Comparison of ENCODE assay signal across 25 cellular contexts in the genomic region with DNA sequence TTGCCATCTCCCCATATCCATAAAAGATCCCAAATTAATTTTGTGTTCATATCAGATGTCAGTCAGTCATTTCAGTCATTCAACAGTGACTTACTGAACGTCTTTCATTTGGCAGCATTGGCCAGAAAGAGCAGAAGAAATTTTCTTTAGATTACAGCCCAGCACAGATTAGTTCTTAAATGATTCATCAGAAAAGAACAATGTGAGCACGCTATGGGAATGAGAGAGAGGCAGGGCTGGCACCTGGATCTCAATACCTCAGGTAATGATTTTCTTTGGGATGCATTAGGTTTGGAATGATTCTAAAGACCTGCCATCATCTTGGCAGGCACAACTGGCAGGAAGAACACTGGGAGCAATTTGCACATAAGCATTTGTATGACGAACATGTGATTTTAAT. TPM values are rescaled to one million over a fixed set of nuclear protein-coding genes. Genes with fewer than 3 reads are reported as not detected.
DNase-seq lines count a peak whose midpoint lies in the region; ATAC-seq, FAIRE-seq and TF ChIP-seq lines count a peak whose summit lies in the region.
"Had no signal": no experiment of that assay in that cellular context is flagged by ENCODE, and none has a peak within 500 bp of the region (broad histone marks: within the 10 kb centered on the region; RNA-seq: fewer than 3 reads in every experiment).

No MANE protein-coding gene starts in this region.

- no peak overlapping the region for H3K27ac Mint-ChIP-seq in type B pancreatic cell
- H3K27ac Mint-ChIP-seq: activated CD4-positive, alpha-beta T cell treated with anti-CD3 and anti-CD28 coated beads for 36 hours; activated naive CD8-positive, alpha-beta T cell treated with anti-CD3 and anti-CD28 coated beads for 36 hours; B cell; stimulated activated naive CD8-positive, alpha-beta T cell treated with anti-CD3 and anti-CD28 coated beads, Interleukin-15, amount 100 ng/mL, for 72 hours; T-helper 17 cell had no signal

- H3K79me2 ChIP-seq in HepG2 (ENCODE audit: insufficient read depth, low read length) = no peaks in the 10 kb centered on the region
- no peaks in the 10 kb centered on the region for H3K79me2 ChIP-seq in mesendoderm (ENCODE audit: control insufficient read depth, insufficient read depth, low read length)

- H3K79me1 ChIP-seq in mesendoderm (ENCODE audit: low read length) = no peaks in the 10 kb centered on the region

- H3K27me3 Mint-ChIP-seq in type B pancreatic cell = no peaks in the 10 kb centered on the region
- H3K27me3 Mint-ChIP-seq: B cell; stimulated activated naive CD8-positive, alpha-beta T cell treated with anti-CD3 and anti-CD28 coated beads, Interleukin-15, amount 100 ng/mL, for 72 hours had no signal

- H2AK5ac ChIP-seq in mesendoderm (ENCODE audit: low read length) = no peak overlapping the region

- DNase-seq in right lobe of liver (no peak), HepG2 (ENCODE audit: low spot score) (no peak), dermis blood vessel endothelial cell (peak; percentile 43), mesendoderm (no peak), type B pancreatic cell (ENCODE audit: extremely low spot score, unreplicated experiment) (no peak), RCC 7860 (ENCODE audit: low spot score) (no peak)
- no peak for DNase-seq in effector memory CD4-positive, alpha-beta T cell
- DNase-seq: activated CD4-positive, alpha-beta T cell treated with anti-CD3 and anti-CD28 coated beads for 36 hours; activated effector memory CD4-positive, alpha-beta T cell treated with anti-CD3 and anti-CD28 coated beads, Interleukin-2, amount 50 U/mL, for 16 hours; activated naive CD8-positive, alpha-beta T cell treated with anti-CD3 and anti-CD28 coated beads for 36 hours; activated T-cell treated with anti-CD3 and anti-CD28 coated beads, Interleukin-2, amount 50 U/mL, for 1 hour; DMS153; KBM-7; MG63; NCI-H2029 treated with DMSO at 0.1 percent for 48 hours; NCI-H226; NCI-H748 treated with DMSO at 0.1 percent for 48 hours; psoas muscle; stimulated activated CD8-positive, alpha-beta memory T cell treated with anti-CD3 and anti-CD28 coated beads, Interleukin-4, amount 100 ng/mL, for 48 hours; stimulated activated naive CD8-positive, alpha-beta T cell treated with anti-CD3 and anti-CD28 coated beads, Interleukin-15, amount 100 ng/mL, for 72 hours; T-helper 17 cell had no signal

- no peak overlapping the region for H4K8ac ChIP-seq in mesendoderm (ENCODE audit: low read depth, low read length)

- WGBS in right lobe of liver (ENCODE audit: insufficient coverage, low coverage, low lambda C conversion rate, missing lambda C conversion rate) = 48% methylated on average over 3 of the region's 3 CpGs
- WGBS in HepG2 (ENCODE audit: low lambda C conversion rate) = 16% methylated on average over 3 of the region's 3 CpGs
- no CpG with 5 or more reads among the region's 3 CpGs for WGBS in mesendoderm (ENCODE audit: extremely low coverage, insufficient coverage, low lambda C conversion rate)

- no peak overlapping the region for H2BK15ac ChIP-seq in mesendoderm (replicated peaks; ENCODE audit: low read depth)

- H3K27me3 ChIP-seq in right lobe of liver (no peaks in the 10 kb centered on the region), HepG2 (ENCODE audit: control insufficient read depth in 1 of 2, insufficient read depth in 2 of 2, low read length in 2 of 2) (no peaks in the 10 kb centered on the region), mesendoderm (ENCODE audit: insufficient read depth, low read length, poor library complexity) (no peaks in the 10 kb centered on the region)
- no peaks in the 10 kb centered on the region for H3K27me3 ChIP-seq in effector memory CD4-positive, alpha-beta T cell (replicated peaks; ENCODE audit: control insufficient read depth, insufficient read depth, low read length, poor library complexity, severe bottlenecking)
- H3K27me3 ChIP-seq: MG63, tibial nerve had no signal

- no peak overlapping the region for H3K4me2 ChIP-seq in HepG2 (ENCODE audit: low read depth, low read length)
- no peak overlapping the region for H3K4me2 ChIP-seq in mesendoderm (ENCODE audit: low read length)

- FAIRE-seq in HepG2 (lab: Jason Lieb, UNC) = no peak
- no peak for FAIRE-seq in RCC 7860 (lab: Jason Lieb, UNC)

- no peaks in the 10 kb centered on the region for H3K36me3 ChIP-seq in right lobe of liver
- no peaks in the 10 kb centered on the region for H3K36me3 ChIP-seq in HepG2 (replicated peaks in 1 of 2; ENCODE audit: control insufficient read depth in 1 of 2, insufficient read depth in 2 of 2, low read length in 2 of 2)
- no peaks in the 10 kb centered on the region for H3K36me3 ChIP-seq in mesendoderm (ENCODE audit: control insufficient read depth, insufficient read depth, low read length)
- H3K36me3 ChIP-seq in effector memory CD4-positive, alpha-beta T cell (ENCODE audit: control insufficient read depth, insufficient read depth, low read length) = no peaks in the 10 kb centered on the region

- H3K4ac ChIP-seq in mesendoderm (ENCODE audit: low read depth, low read length) = no peak overlapping the region

- no peaks in the 10 kb centered on the region for H4K20me1 ChIP-seq in HepG2 (ENCODE audit: insufficient read depth, low read length)

- H2BK5ac ChIP-seq in mesendoderm (ENCODE audit: low read length) = no peak overlapping the region

- H3K36me3 Mint-ChIP-seq in type B pancreatic cell = peaks cover 15% of the 10 kb centered on the region
- H3K36me3 Mint-ChIP-seq: activated naive CD8-positive, alpha-beta T cell treated with anti-CD3 and anti-CD28 coated beads for 36 hours had no signal

- no peaks in the 10 kb centered on the region for H3K4me1 ChIP-seq in right lobe of liver
- peaks cover 9% of the 10 kb centered on the region; the same call in 1 of the 2 replicates for H3K4me1 ChIP-seq in HepG2 (ENCODE audit: insufficient read depth, low read length)
- H3K4me1 ChIP-seq in mesendoderm (ENCODE audit: control insufficient read depth, low read depth, low read length) = peaks cover 2% of the 10 kb centered on the region
- no peaks in the 10 kb centered on the region for H3K4me1 ChIP-seq in effector memory CD4-positive, alpha-beta T cell (ENCODE audit: control insufficient read depth, insufficient read depth, low read length, poor library complexity, severe bottlenecking)
- H3K4me1 ChIP-seq: psoas muscle had no signal

- H2BK120ac ChIP-seq in mesendoderm (ENCODE audit: low read depth, low read length) = peak overlapping the region; percentile 24

- H3K56ac ChIP-seq in mesendoderm (ENCODE audit: low read length) = no peak overlapping the region

- no peak overlapping the region for H4K5ac ChIP-seq in mesendoderm (ENCODE audit: low read length)

- no peak for TF ChIP-seq CTCF in right lobe of liver (IDR thresholded peaks at IDR 0.05)
- TF ChIP-seq CTCF in HepG2 (CRISPR knock-in tag; IDR thresholded peaks at IDR 0.05) = no peak
- TF ChIP-seq CTCF in type B pancreatic cell (conservative IDR thresholded peaks at IDR 0.05) = no peak

- H3K4me3 Mint-ChIP-seq in type B pancreatic cell = no peak overlapping the region
- H3K4me3 Mint-ChIP-seq: activated CD4-positive, alpha-beta T cell treated with anti-CD3 and anti-CD28 coated beads for 36 hours; activated naive CD8-positive, alpha-beta T cell treated with anti-CD3 and anti-CD28 coated beads for 36 hours; B cell; stimulated activated naive CD8-positive, alpha-beta T cell treated with anti-CD3 and anti-CD28 coated beads, Interleukin-15, amount 100 ng/mL, for 72 hours; T-helper 17 cell had no signal

- no peak overlapping the region for H3K23ac ChIP-seq in mesendoderm (ENCODE audit: low read length)

- H3K9ac ChIP-seq in HepG2 (ENCODE audit: insufficient read depth, low read depth, low read length) (no peak overlapping the region), mesendoderm (ENCODE audit: low read length) (no peak overlapping the region)

- no peak for TF ChIP-seq RAD21 in HepG2 (CRISPR knock-in tag; IDR thresholded peaks at IDR 0.05)

- BruUV-seq in HepG2 (replicated peaks; lab: Mats Ljungman, UMichigan) = no TSS peak

- H3K27ac ChIP-seq in right lobe of liver (peak overlapping the region in 2 of 3 donors; percentile 5 to 23), HepG2 (ENCODE audit: extremely low read length, insufficient read depth, low read length) (no peak overlapping the region), mesendoderm (ENCODE audit: low read depth, low read length) (peak overlapping the region; percentile 26)
- H3K27ac ChIP-seq in effector memory CD4-positive, alpha-beta T cell (ENCODE audit: insufficient read depth, low read length, poor library complexity, severe bottlenecking) = no peak overlapping the region
- H3K27ac ChIP-seq: psoas muscle had no signal

- CTCF ChIA-PET in HepG2 (lab: Yijun Ruan, JAX; ENCODE audit: low intra/inter-chr PET ratio, low total read pairs) = no interaction called here

- H3K9me3 Mint-ChIP-seq in type B pancreatic cell = no peaks in the 10 kb centered on the region
- H3K9me3 Mint-ChIP-seq: activated naive CD8-positive, alpha-beta T cell treated with anti-CD3 and anti-CD28 coated beads for 36 hours; stimulated activated naive CD8-positive, alpha-beta T cell treated with anti-CD3 and anti-CD28 coated beads, Interleukin-15, amount 100 ng/mL, for 72 hours had no signal

- H3K4me1 Mint-ChIP-seq in type B pancreatic cell (ENCODE audit: unreplicated experiment) = peaks cover 14% of the 10 kb centered on the region
- H3K4me1 Mint-ChIP-seq: activated CD4-positive, alpha-beta T cell treated with anti-CD3 and anti-CD28 coated beads for 36 hours; activated naive CD8-positive, alpha-beta T cell treated with anti-CD3 and anti-CD28 coated beads for 36 hours; B cell; stimulated activated naive CD8-positive, alpha-beta T cell treated with anti-CD3 and anti-CD28 coated beads, Interleukin-15, amount 100 ng/mL, for 72 hours; T-helper 17 cell had no signal

- no peak for TF ChIP-seq POLR2A in right lobe of liver (IDR thresholded peaks at IDR 0.05)
- TF ChIP-seq POLR2A in HepG2 (IDR thresholded peaks at IDR 0.05; ENCODE audit: insufficient read depth in 1 of 2, low read depth in 2 of 2, low read length in 2 of 2) = no peak

- peak overlapping the region; percentile 52 for H3K18ac ChIP-seq in mesendoderm (ENCODE audit: low read length)

- H3K4me3 ChIP-seq in right lobe of liver = no peak overlapping the region
- H3K4me3 ChIP-seq in HepG2 (replicated peaks in 1 of 3; ENCODE audit: insufficient read depth in 1 of 3, low read depth in 2 of 3, low read length in 3 of 3) = no peak overlapping the region
- H3K4me3 ChIP-seq in mesendoderm (ENCODE audit: low read length) = no peak overlapping the region
- no peak overlapping the region for H3K4me3 ChIP-seq in effector memory CD4-positive, alpha-beta T cell (ENCODE audit: insufficient read depth, low read depth, low read length, poor library complexity, severe bottlenecking)
- H3K4me3 ChIP-seq: MG63, psoas muscle, SK-N-MC, tibial nerve had no signal

- intact Hi-C loops in right lobe of liver (cut with DNase I) (no loop called here), HepG2 (cut with micrococcal nuclease; ENCODE audit: unreplicated experiment) (no loop called here)

- ATAC-seq in right lobe of liver (no peak), HepG2 (no peak), GM19452 (IDR thresholded peaks at IDR 0.05; ENCODE audit: unreplicated experiment) (no peak)
- ATAC-seq: activated CD4-positive, alpha-beta T cell treated with anti-CD3 and anti-CD28 coated beads for 36 hours; psoas muscle; stimulated activated naive CD8-positive, alpha-beta T cell treated with anti-CD3 and anti-CD28 coated beads, Interleukin-15, amount 100 ng/mL, for 72 hours; T-helper 17 cell had no signal

- no peak overlapping the region for H2AFZ ChIP-seq in HepG2 (ENCODE audit: low read length)

- POLR2A ChIA-PET in HepG2 (lab: Yijun Ruan, JAX) = no interaction called here

- TF ChIP-seq EP300 in HepG2 (IDR thresholded peaks at IDR 0.05; ENCODE audit: low read depth in 2 of 2, low read length in 2 of 2) = no peak
- no peak for TF ChIP-seq EP300 in HepG2 (CRISPR knock-in tag; IDR thresholded peaks at IDR 0.05; ENCODE audit: borderline replicate concordance)

- in situ Hi-C loops in HepG2 (cut with HindIII; ENCODE audit: extremely low pct_ligation_motif_present, low pct_unique_long_range_greater_than_20kb) = no loop called here

- H3K9me3 ChIP-seq in right lobe of liver = no peaks in the 10 kb centered on the region
- no peaks in the 10 kb centered on the region for H3K9me3 ChIP-seq in HepG2 (ENCODE audit: low read length)
- no peaks in the 10 kb centered on the region for H3K9me3 ChIP-seq in effector memory CD4-positive, alpha-beta T cell (ENCODE audit: control insufficient read depth, low read length)
- H3K9me3 ChIP-seq: MG63, psoas muscle, tibial nerve had no signal

RNA-seq across cellular contexts. Expression of gene FBN1, which starts 41.6 kb away (rescaled TPM):
- total RNA-seq in right lobe of liver (10 to 100 TPM in 2 of 6 experiments, 1 to 10 TPM in 4; 1.7 to 12.0 (median 8.7) TPM), HepG2 (2016; rRNA removed; fragmentation: Illumina TruSeq; extraction: Trizol) (1.7 and 3.0 TPM in 2 replicates), dermis blood vessel endothelial cell (122 and 163 TPM in 2 replicates), type B pancreatic cell (ENCODE audit: low replicate concordance) (7.9 and 58.4 TPM in 2 replicates)
- 0.26 and 0.71 TPM in 2 replicates for total RNA-seq in HepG2 (2016; cell fraction: cytosol; rRNA removed; fragmentation: Illumina TruSeq; extraction: Trizol; ENCODE audit: low read depth)
- 2.3 and 2.8 TPM in 2 replicates for total RNA-seq in HepG2 (2016; cell fraction: insoluble cytoplasmic fraction; rRNA removed; fragmentation: Illumina TruSeq; extraction: Trizol)
- 0.83 and 1.2 TPM in 2 replicates for total RNA-seq in HepG2 (2016; cell fraction: membrane; rRNA removed; fragmentation: Illumina TruSeq; extraction: Trizol)
- 5.1 and 6.3 TPM in 2 replicates for total RNA-seq in HepG2 (2016; cell fraction: nucleus; rRNA removed; fragmentation: Illumina TruSeq; extraction: Trizol)
- polyA plus RNA-seq in HepG2 (2011; rRNA removed) = 0.81 and 1.5 TPM in 2 replicates
- polyA plus RNA-seq in HepG2 (2011; cell fraction: cytosol; rRNA removed) = 0.67 and 0.86 TPM in 2 replicates
- polyA plus RNA-seq in HepG2 (2011; cell fraction: nucleus; rRNA removed) = 1.1 and 1.4 TPM in 2 replicates
- 0.33 and 0.64 TPM in 2 replicates for polyA plus RNA-seq in HepG2 (2012)
- polyA plus RNA-seq in HepG2 (2016; cell fraction: cytosol; fragmentation: Illumina TruSeq; extraction: Trizol; ENCODE audit: low read depth) = 0.17 and 0.28 TPM in 2 replicates
- 1.3 and 1.5 TPM in 2 replicates for polyA plus RNA-seq in HepG2 (2016; cell fraction: insoluble cytoplasmic fraction; fragmentation: Illumina TruSeq; extraction: Trizol; ENCODE audit: low read depth)
- 0.23 and 0.33 TPM in 2 replicates for polyA plus RNA-seq in HepG2 (2016; cell fraction: membrane; fragmentation: Illumina TruSeq; extraction: Trizol; ENCODE audit: low read depth)
- polyA plus RNA-seq in HepG2 (2016; cell fraction: nucleus; fragmentation: Illumina TruSeq; extraction: Trizol; ENCODE audit: insufficient read depth, low read depth) = 3.5 and 5.2 TPM in 2 replicates
- polyA minus RNA-seq in HepG2 (2011; rRNA and poly(A)+ RNA removed; ENCODE audit: low replicate concordance) = 3.2 and 11.1 TPM in 2 replicates
- 1.7 and 2.0 TPM in 2 replicates for polyA minus RNA-seq in HepG2 (2011; cell fraction: cytosol; rRNA and poly(A)+ RNA removed)
- 3.5 and 4.2 TPM in 2 replicates for polyA minus RNA-seq in HepG2 (2011; cell fraction: nucleus; rRNA and poly(A)+ RNA removed)
- 1.1 TPM for polyA plus RNA-seq in mesendoderm (2013, experiment 1 of 2)
- polyA plus RNA-seq in mesendoderm (2013, experiment 2 of 2) = 0.98 TPM

Comparison
In these comparisons a context has a peak if more than half of its experiments do, and no peak if none do; other contexts are left out.
1. H3K27ac ChIP-seq: peak in right lobe of liver (2 of 3) and mesendoderm (single experiment); none in HepG2 (single experiment) and effector memory CD4-positive, alpha-beta T cell (single experiment).